15 cellular contexts compared by ENCODE assay signal in the genomic region with DNA sequence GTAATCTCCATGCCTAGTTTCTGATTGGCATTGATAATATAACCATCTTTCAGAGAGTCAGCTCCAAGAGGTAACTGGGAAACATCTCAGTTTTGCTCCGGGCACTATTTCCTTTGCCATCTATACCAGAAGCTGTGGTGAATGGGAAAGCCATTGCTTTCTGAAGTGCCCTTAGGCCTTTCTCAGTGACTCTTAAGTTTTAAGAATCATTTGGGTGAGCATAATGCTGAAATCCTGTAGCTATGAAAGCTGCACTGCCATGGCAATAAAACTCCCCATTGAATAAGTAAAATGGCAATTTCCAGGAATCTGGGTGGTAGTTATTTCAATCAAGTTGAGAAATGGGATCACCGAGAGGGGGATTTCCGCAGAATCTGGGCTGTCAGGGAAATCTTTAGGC. TPM values are rescaled to one million over a fixed set of nuclear protein-coding genes. Genes with fewer than 3 reads are reported as not detected.
DNase-seq lines count a peak whose midpoint lies in the region; ATAC-seq, FAIRE-seq and TF ChIP-seq lines count a peak whose summit lies in the region.
"Had no signal": no experiment of that assay in that cellular context is flagged by ENCODE, and none has a peak within 500 bp of the region (broad histone marks: within the 10 kb centered on the region; RNA-seq: fewer than 3 reads in every experiment).

No MANE protein-coding gene starts in this region.

- no peaks in the 10 kb centered on the region for H3K9me3 ChIP-seq in AG04450 (ENCODE audit: control insufficient read depth, insufficient read depth, low read length)
- no peaks in the 10 kb centered on the region for H3K9me3 ChIP-seq in PC-9 (ENCODE audit: insufficient read depth, low read depth)
- no peaks in the 10 kb centered on the region for H3K9me3 ChIP-seq in esophagus muscularis mucosa
- no peaks in the 10 kb centered on the region for H3K9me3 ChIP-seq in pancreas
- no peaks in the 10 kb centered on the region for H3K9me3 ChIP-seq in stomach
- H3K9me3 ChIP-seq: ascending aorta, MG63 had no signal

- H3K4me2 ChIP-seq in PC-9 = peak overlapping the region; percentile 78

- TF ChIP-seq EP300 in esophagus muscularis mucosa (IDR thresholded peaks at IDR 0.05) (no peak), stomach (IDR thresholded peaks at IDR 0.05) (no peak)

- H3K79me2 ChIP-seq in PC-9 (ENCODE audit: low read depth) = peaks cover 34% of the 10 kb centered on the region

- H3K36me3 ChIP-seq in PC-9 (ENCODE audit: low read depth) = no peaks in the 10 kb centered on the region
- H3K36me3 ChIP-seq in esophagus muscularis mucosa = no peaks in the 10 kb centered on the region
- H3K36me3 ChIP-seq in pancreas = no peaks in the 10 kb centered on the region
- no peaks in the 10 kb centered on the region for H3K36me3 ChIP-seq in stomach
- H3K36me3 ChIP-seq: ascending aorta, MG63 had no signal

- no peaks in the 10 kb centered on the region for H4K20me1 ChIP-seq in PC-9 (ENCODE audit: insufficient read depth)

- H3K4me3 ChIP-seq in AG04450 (ENCODE audit: low read depth, low read length) (no peak overlapping the region), PC-9 (no peak overlapping the region), esophagus muscularis mucosa (no peak overlapping the region), pancreas (no peak overlapping the region), stomach (no peak overlapping the region)
- H3K4me3 ChIP-seq: ascending aorta, MG63 had no signal

- 64% methylated on average over 3 of the region's 3 CpGs for WGBS in esophagus muscularis mucosa
- 75 to 81% methylated on average over 3 of the region's 3 CpGs for WGBS in pancreas, 2 donors
- 82 to 90% (median 87%) methylated on average over 3 of the region's 3 CpGs for WGBS in stomach, 5 donors

- no peaks in the 10 kb centered on the region for H3K27me3 ChIP-seq in AG04450 (ENCODE audit: control insufficient read depth, insufficient read depth, low read length)
- no peaks in the 10 kb centered on the region for H3K27me3 ChIP-seq in PC-9 (ENCODE audit: insufficient read depth, low read depth)
- H3K27me3 ChIP-seq in esophagus muscularis mucosa = no peaks in the 10 kb centered on the region
- no peaks in the 10 kb centered on the region for H3K27me3 ChIP-seq in pancreas
- H3K27me3 ChIP-seq in stomach = no peaks in the 10 kb centered on the region
- H3K27me3 ChIP-seq: ascending aorta, MG63 had no signal

- no peaks in the 10 kb centered on the region for H3K9me2 ChIP-seq in PC-9 (ENCODE audit: insufficient read depth)

- FAIRE-seq in pancreas (lab: Jason Lieb, UNC) = no peak

- DNase-seq in AG04450 (ENCODE audit: low read depth, low spot score) = no peak
- no peak for DNase-seq in PC-9
- no peak for DNase-seq in esophagus muscularis mucosa (ENCODE audit: extremely low spot score)
- no peak for DNase-seq in pancreas
- no peak for DNase-seq in stomach
- no peak for DNase-seq in HuH-7.5 (ENCODE audit: low spot score)
- DNase-seq: activated CD4-positive, alpha-beta T cell treated with anti-CD3 and anti-CD28 coated beads, Interleukin-2, amount 50 U/mL, for 48 hours; effector CD8-positive, alpha-beta T cell; foreskin melanocyte; MG63; NK-92 treated with Interleukin-12 subunit alpha and Interleukin-12 subunit beta, amount 100 ng/mL, for 24 hours; stimulated activated naive CD4-positive, alpha-beta T cell had no signal

- intact Hi-C loops in PC-9 (cut with micrococcal nuclease; ENCODE audit: unreplicated experiment) = loop anchor here (2.0 to 5.0 kb wide), 2 partner anchors 19 to 45 kb away; no protein-coding TSS in a partner anchor
- intact Hi-C loops in esophagus muscularis mucosa (cut with DNase I) = loop anchor here (5.0 kb wide), 1 partner anchor 70 kb away; no protein-coding TSS in a partner anchor
- intact Hi-C loops in pancreas (cut with DNase I) = loop anchor here in 1 of 3 donors (5.0 kb wide), 1 partner anchor 60 kb away; no protein-coding TSS in a partner anchor
- intact Hi-C loops in stomach (cut with DNase I; ENCODE audit: low total_unique reads) = no loop called here

- peaks cover 27% of the 10 kb centered on the region for H3F3A ChIP-seq in PC-9 (ENCODE audit: insufficient read depth, low read depth)

- peak overlapping the region; percentile 60 for H3K27ac ChIP-seq in AG04450 (ENCODE audit: low read depth, low read length)
- peak overlapping the region; percentile 83 for H3K27ac ChIP-seq in PC-9
- peak overlapping the region; percentile 66 to 83 (median 76) for H3K27ac ChIP-seq in esophagus muscularis mucosa (replicated peaks in 1 of 4)
- H3K27ac ChIP-seq in pancreas = peak overlapping the region in 3 of 4 donors; percentile 1 to 52 (median 32)
- no peak overlapping the region for H3K27ac ChIP-seq in stomach

- no peak for TF ChIP-seq POLR2A in esophagus muscularis mucosa (IDR thresholded peaks at IDR 0.05; ENCODE audit: low read depth)
- TF ChIP-seq POLR2A in stomach (IDR thresholded peaks at IDR 0.05) = no peak

- H3K4me1 ChIP-seq in PC-9 (replicated peaks; ENCODE audit: insufficient read depth) (peaks cover 39% of the 10 kb centered on the region), esophagus muscularis mucosa (peaks cover 43 to 88% (median 81%) of the 10 kb centered on the region in 4 donors), pancreas (peaks cover 24 to 37% (median 32%) of the 10 kb centered on the region in 3 donors), stomach (peaks cover 35 to 66% (median 55%) of the 10 kb centered on the region in 4 donors)

- no peak for TF ChIP-seq CTCF in AG04450 (IDR thresholded peaks at IDR 0.05; ENCODE audit: low read depth, low read length)
- no peak for TF ChIP-seq CTCF in PC-9 (conservative IDR thresholded peaks at IDR 0.05)
- no peak for TF ChIP-seq CTCF in esophagus muscularis mucosa (IDR thresholded peaks at IDR 0.05)
- no peak for TF ChIP-seq CTCF in pancreas (IDR thresholded peaks at IDR 0.05)
- TF ChIP-seq CTCF in stomach (IDR thresholded peaks at IDR 0.05) = no peak

- ATAC-seq in pancreas (no peak), HG03025 (IDR thresholded peaks at IDR 0.05; ENCODE audit: low FRiP score, unreplicated experiment) (no peak), GM21360 (IDR thresholded peaks at IDR 0.05; ENCODE audit: unreplicated experiment) (no peak)

- CTCF ChIA-PET in AG04450 (lab: Charles Lee) (interaction anchor here (0.5 to 2.5 kb wide), 3 partner anchors 14 to 110 kb away, joined by 4 to 26 read pairs (median 5); no protein-coding TSS in a partner anchor), PC-9 (lab: Charles Lee) (interaction anchor here (0.6 kb wide), 2 partner anchors 16 to 70 kb away, joined by 3 to 4 read pairs; no protein-coding TSS in a partner anchor)

- no TSS peak for BruUV-seq in PC-9 (replicated peaks; lab: Mats Ljungman, UMichigan)

- H2AFZ ChIP-seq in PC-9 = no peak overlapping the region

- POLR2A ChIA-PET in AG04450 (lab: Yijun Ruan, JAX) = no interaction called here
- POLR2A ChIA-PET in PC-9 (lab: Charles Lee; ENCODE audit: unreplicated experiment) = interaction anchor here (0.6 kb wide), 1 partner anchor 55 kb away, joined by 35 read pairs; no protein-coding TSS in a partner anchor

RNA-seq across cellular contexts. Expression of a gene that starts 26.9 kb away (rescaled TPM):
- polyA plus RNA-seq in AG04450 (2011; rRNA removed) (118 and 121 TPM in 2 replicates), pancreas (10 to 100 TPM; 49.8 to 58.8 TPM), stomach (10 to 100 TPM; 16.8 to 40.1 (median 26.8) TPM)
- 470 and 541 TPM in 2 replicates for polyA minus RNA-seq in AG04450 (2011; rRNA and poly(A)+ RNA removed)
- total RNA-seq in PC-9 (2021) (189 and 199 TPM in 2 replicates), esophagus muscularis mucosa (100 to 1,000 TPM; 386 to 627 (median 576) TPM), pancreas (100 to 1,000 TPM in 3 of 6 donors, 10 to 100 TPM in 3; 80.3 to 161 (median 107) TPM), stomach (100 to 1,000 TPM; 170 to 662 (median 401) TPM)

Comparison
In these comparisons a context has a peak if more than half of its experiments do, and no peak if none do; other contexts are left out.
1. H3K27ac ChIP-seq: peak in AG04450 (single experiment), PC-9 (single experiment), esophagus muscularis mucosa (4 of 4) and pancreas (3 of 4); none in stomach (0 of 5).